ENCODE assay signal across 16 cellular contexts in genomic region chr4:113472864-113473263, GRCh38.
"Had no signal": no experiment of that assay in that cellular context is flagged by ENCODE, and none has a peak within 500 bp of the region (broad histone marks: within the 10 kb centered on the region; RNA-seq: fewer than 3 reads in every experiment).

No MANE protein-coding gene starts in this region.

- H3K27ac ChIP-seq: dorsolateral prefrontal cortex, neural progenitor cell, parathyroid adenoma, suprapubic skin, upper lobe of left lung had no signal

- H3K4me3 ChIP-seq: dorsolateral prefrontal cortex, neural progenitor cell, suprapubic skin, upper lobe of left lung had no signal

- ATAC-seq: activated CD8-positive, alpha-beta T cell treated with anti-CD3 and anti-CD28 coated beads, Interleukin-2, amount 10 ng/mL, durations not matched to agents 7 days and 5 days; esophagus mucosa; T-helper 17 cell; WTC11 had no signal

- H3K79me2 ChIP-seq: parathyroid adenoma had no signal

- H3K27ac Mint-ChIP-seq: activated CD8-positive, alpha-beta T cell treated with anti-CD3 and anti-CD28 coated beads, Interleukin-2, amount 10 ng/mL, durations not matched to agents 7 days and 5 days; activated naive CD4-positive, alpha-beta T cell treated with anti-CD3 and anti-CD28 coated beads for 36 hours; neural progenitor cell; T-helper 17 cell; WTC11 had no signal

- H3K9me3 ChIP-seq: suprapubic skin had no signal

- H3K4me3 Mint-ChIP-seq: activated CD8-positive, alpha-beta T cell treated with anti-CD3 and anti-CD28 coated beads, Interleukin-2, amount 10 ng/mL, durations not matched to agents 7 days and 5 days; activated naive CD4-positive, alpha-beta T cell treated with anti-CD3 and anti-CD28 coated beads for 36 hours; neural progenitor cell; T-helper 17 cell; WTC11 had no signal

- H2AFZ ChIP-seq: neural progenitor cell, parathyroid adenoma had no signal

- H3K27me3 Mint-ChIP-seq: T-helper 17 cell had no signal

- H3K4me2 ChIP-seq: neural progenitor cell had no signal

- H3K4me1 ChIP-seq: parathyroid adenoma had no signal

- H3K36me3 ChIP-seq: neural progenitor cell had no signal

- DNase-seq: activated CD4-positive, alpha-beta T cell treated with anti-CD3 and anti-CD28 coated beads for 48 hours; activated CD8-positive, alpha-beta memory T cell treated with anti-CD3 and anti-CD28 coated beads, Interleukin-2, amount 50 U/mL, for 48 hours; activated CD8-positive, alpha-beta T cell treated with anti-CD3 and anti-CD28 coated beads, Interleukin-2, amount 10 ng/mL, durations not matched to agents 7 days and 5 days; activated naive CD4-positive, alpha-beta T cell treated with anti-CD3 and anti-CD28 coated beads for 36 hours; amygdala; dorsolateral prefrontal cortex; foreskin melanocyte; stimulated activated CD4-positive, alpha-beta T cell treated with anti-CD3 and anti-CD28 coated beads, Interleukin-2, amount 100 ng/mL, for 48 hours; stimulated activated naive CD4-positive, alpha-beta T cell treated with Interleukin-2 at 50 U/mL for 16 hours; T-helper 17 cell; upper lobe of left lung had no signal

- H3K27me3 ChIP-seq: dorsolateral prefrontal cortex, neural progenitor cell, suprapubic skin, upper lobe of left lung had no signal
